In genomic region chr1:26279598-26280332, GRCh38 we compare ENCODE assay signal across 8 cellular contexts. TPM values are rescaled to one million over a fixed set of nuclear protein-coding genes. Genes with fewer than 3 reads are reported as not detected.
DNase-seq lines count a peak whose midpoint lies in the region; ATAC-seq and TF ChIP-seq lines count a peak whose summit lies in the region.

TSS of gene SH3BGRL3 (plus strand) at chr1:26280086. CDS start at chr1:26280156, 70 bp downstream.

- peak within 1 kb of the TSS; percentile 86 to 96 for H3K27ac ChIP-seq in liver (ENCODE audit: low read depth in 1 of 2, low read length in 2 of 2)

- no peaks in the 10 kb centered on the region for H3K27me3 ChIP-seq in liver (ENCODE audit: control insufficient read depth in 4 of 4, insufficient read depth in 4 of 4, low read length in 3 of 4)

- no peaks in the 10 kb centered on the region for H3K36me3 ChIP-seq in liver (ENCODE audit: control insufficient read depth in 4 of 4, insufficient read depth in 3 of 4, low read depth in 1 of 4, low read length in 3 of 4)

- H3K9me3 ChIP-seq in liver (ENCODE audit: control insufficient read depth in 4 of 4, low read length in 3 of 4) = no peaks in the 10 kb centered on the region

- DNase-seq in AG08396 (ENCODE audit: low spot score) (peak; percentile 92), NCI-H526 treated with DMSO at 0.1 percent for 48 hours (lab: John Stamatoyannopoulos, UW) (peak; percentile 75), dermis blood vessel endothelial cell (peak; percentile 88)
- peak; percentile 71 to 76 for DNase-seq in activated CD4-positive, alpha-beta T cell treated with anti-CD3 and anti-CD28 coated beads, Interleukin-2, amount 50 U/mL, for 4 hours
- peak; percentile 86 for DNase-seq in stimulated activated CD4-positive, alpha-beta T cell treated with anti-CD3 and anti-CD28 coated beads, Interleukin-4, amount 100 ng/mL, for 1 hour

- peak; percentile 10 to 25 for TF ChIP-seq RAD21 in liver (IDR thresholded peaks at IDR 0.05)

- 2% methylated on average over 65 of the region's 65 CpGs for WGBS in liver

- peak within 1 kb of the TSS; percentile 42 to 61 for H3K9ac ChIP-seq in liver (ENCODE audit: low read depth in 1 of 2, low read length in 2 of 2)

- peak within 1 kb of the TSS; percentile 60 to 89 (median 78) for H3K4me3 ChIP-seq in liver (ENCODE audit: low read depth in 1 of 3, low read length in 3 of 3)

- H3K4me1 ChIP-seq in liver (ENCODE audit: control insufficient read depth in 4 of 4, insufficient read depth in 4 of 4, low read length in 3 of 4) = peaks cover 17 to 57% (median 33%) of the 10 kb centered on the region in 4 donors

- peak; percentile 65 for ATAC-seq in GM18868 (IDR thresholded peaks at IDR 0.05; ENCODE audit: unreplicated experiment)
- ATAC-seq in HG03159 (IDR thresholded peaks at IDR 0.05; ENCODE audit: unreplicated experiment) = peak; percentile 60

- TF ChIP-seq CTCF in liver (IDR thresholded peaks at IDR 0.05; ENCODE audit: low read depth, low read length, missing input control) = peak; percentile 8

TF ChIP-seq in liver, 16 proteins besides CTCF, POLR2A, EP300 and RAD21:
- TF ChIP-seq SP1 (IDR thresholded peaks at IDR 0.05) (peak; percentile 65), HNF4A (conservative IDR thresholded peaks at IDR 0.05) (no peak), MAX (IDR thresholded peaks at IDR 0.05) (no peak), JUND (IDR thresholded peaks at IDR 0.05) (no peak), YY1 (IDR thresholded peaks at IDR 0.05) (peak; percentile 14), EGR1 (IDR thresholded peaks at IDR 0.05; ENCODE audit: low read depth in 2 of 2) (no peak), REST (IDR thresholded peaks at IDR 0.05) (no peak), GABPA (IDR thresholded peaks at IDR 0.05 in 1 of 2, conservative IDR thresholded peaks at IDR 0.05 in 1 of 2) (peak in 1 of 2 donors; percentile 66)

RNA-seq across cellular contexts. Expression of gene SH3BGRL3, which starts in this region (rescaled TPM):
- 10.4 and 23.8 TPM in 2 replicates for total RNA-seq in dermis blood vessel endothelial cell
- total RNA-seq in liver = 10 to 100 TPM in 1 of 2 donors, 1 to 10 TPM in 1; 4.5 to 10.0 TPM
- 10 to 100 TPM; 36.0 to 93.2 TPM for polyA plus RNA-seq in liver

Comparison
In these comparisons a context has a peak if more than half of its experiments do, and no peak if none do; other contexts are left out.
1. Peak in every context shown above with its lines: DNase-seq, ATAC-seq, H3K4me3 ChIP-seq and H3K27ac ChIP-seq.